ENCODE assay signal across 15 cellular contexts in genomic region chr7:90768301-90768700, GRCh38.
DNase-seq lines count a peak whose midpoint lies in the region; TF ChIP-seq lines count a peak whose summit lies in the region.
"Had no signal": no experiment of that assay in that cellular context is flagged by ENCODE, and none has a peak within 500 bp of the region (broad histone marks: within the 10 kb centered on the region; RNA-seq: fewer than 3 reads in every experiment).

No MANE protein-coding gene starts in this region.

- peak overlapping the region; percentile 93 for H3K27ac ChIP-seq in VCaP
- H3K27ac ChIP-seq in mesenchymal stem cell (ENCODE audit: low read length, poor library complexity, severe bottlenecking) = no peak overlapping the region
- peak overlapping the region in 4 of 5 donors; percentile 60 to 84 (median 74) for H3K27ac ChIP-seq in stomach
- H3K27ac ChIP-seq in right atrium auricular region = no peak overlapping the region
- H3K27ac ChIP-seq: BLaER1, PC-9 had no signal

- no peak for TF ChIP-seq POLR2A in stomach (IDR thresholded peaks at IDR 0.05)

- peaks cover 8% of the 10 kb centered on the region for H3K4me1 ChIP-seq in mesenchymal stem cell (ENCODE audit: control insufficient read depth, insufficient read depth, low read depth, low read length)
- H3K4me1 ChIP-seq in stomach = peaks cover 0 to 30% (median 10%) of the 10 kb centered on the region in 4 donors
- H3K4me1 ChIP-seq in right atrium auricular region = peaks cover 0 to 30% of the 10 kb centered on the region in 2 donors

- H3K4me2 ChIP-seq in mesenchymal stem cell (ENCODE audit: low read length, poor library complexity, severe bottlenecking) = no peak overlapping the region
- H3K4me2 ChIP-seq: BLaER1, PC-9, SK-N-SH had no signal

- H2BK5ac ChIP-seq in mesenchymal stem cell (ENCODE audit: low read depth, low read length, poor library complexity, severe bottlenecking) = no peak overlapping the region

- no peak overlapping the region for H2AFZ ChIP-seq in mesenchymal stem cell (ENCODE audit: low read depth, low read length)
- H2AFZ ChIP-seq: PC-9 had no signal

- no peak for TF ChIP-seq EP300 in stomach (IDR thresholded peaks at IDR 0.05)

- H2BK12ac ChIP-seq in mesenchymal stem cell (ENCODE audit: low read length in 2 of 2) = no peak overlapping the region

- WGBS in mesenchymal stem cell = 92% methylated on average over 4 of the region's 6 CpGs
- WGBS in stomach, 5 donors = 72 to 78% (median 74%) methylated on average over 6 of the region's 6 CpGs

- intact Hi-C loops in stomach (cut with DNase I; ENCODE audit: low total_unique reads) = no loop called here

- peaks cover 0 to 10% of the 10 kb centered on the region in 2 experiments for H3K36me3 ChIP-seq in mesenchymal stem cell (ENCODE audit: control insufficient read depth in 1 of 2, insufficient read depth in 2 of 2, low read depth in 1 of 2, low read length in 2 of 2)
- H3K36me3 ChIP-seq in stomach = no peaks in the 10 kb centered on the region
- H3K36me3 ChIP-seq in right atrium auricular region = no peaks in the 10 kb centered on the region

- H3K4me3 ChIP-seq in mesenchymal stem cell (ENCODE audit: insufficient read depth in 1 of 2, low read depth in 1 of 2, low read length in 2 of 2) = no peak overlapping the region
- H3K4me3 ChIP-seq in stomach = no peak overlapping the region
- H3K4me3 ChIP-seq in right atrium auricular region = no peak overlapping the region
- H3K4me3 ChIP-seq: BLaER1, PC-9 had no signal

- no peak overlapping the region for H4K8ac ChIP-seq in mesenchymal stem cell (ENCODE audit: low read length)

- H2AK5ac ChIP-seq in mesenchymal stem cell (ENCODE audit: low read length, severe bottlenecking) = peak overlapping the region; percentile 63

- H2BK120ac ChIP-seq in mesenchymal stem cell (ENCODE audit: low read depth, low read length) = no peak overlapping the region

- H3K9me3 ChIP-seq in mesenchymal stem cell (ENCODE audit: control insufficient read depth, low read length) (peaks cover 10% of the 10 kb centered on the region), stomach (no peaks in the 10 kb centered on the region), right atrium auricular region (no peaks in the 10 kb centered on the region)

- H4K91ac ChIP-seq in mesenchymal stem cell (ENCODE audit: low read length) = no peak overlapping the region

- TF ChIP-seq CTCF in VCaP (conservative IDR thresholded peaks at IDR 0.05) (no peak), stomach (IDR thresholded peaks at IDR 0.05) (no peak), right atrium auricular region (IDR thresholded peaks at IDR 0.05) (no peak)

- H2BK15ac ChIP-seq in mesenchymal stem cell (ENCODE audit: low read depth, poor library complexity, severe bottlenecking) = no peak overlapping the region

- no peak overlapping the region for H3K14ac ChIP-seq in mesenchymal stem cell (ENCODE audit: low read length in 2 of 2)

- peaks cover 9% of the 10 kb centered on the region for H3K79me1 ChIP-seq in mesenchymal stem cell (replicated peaks; ENCODE audit: low read length, poor library complexity, severe bottlenecking)

- no peak overlapping the region for H3K23ac ChIP-seq in mesenchymal stem cell (ENCODE audit: low read length in 2 of 2)

- no peak overlapping the region for H3K18ac ChIP-seq in mesenchymal stem cell (ENCODE audit: low read depth in 1 of 2, low read length in 2 of 2)

- H3K27me3 ChIP-seq in mesenchymal stem cell (ENCODE audit: control insufficient read depth in 1 of 2, insufficient read depth in 1 of 2, low read length in 2 of 2) (no peaks in the 10 kb centered on the region), stomach (no peaks in the 10 kb centered on the region), right atrium auricular region (no peaks in the 10 kb centered on the region)
- H3K27me3 ChIP-seq: BLaER1 had no signal

- DNase-seq in NCI-H446 (lab: John Stamatoyannopoulos, UW) (peak; percentile 41 to 69), mesenchymal stem cell (no peak), stomach (no peak), kidney tubule cell (ENCODE audit: low spot score) (no peak), right atrium auricular region (ENCODE audit: low spot score) (no peak), NCI-H82 treated with DMSO at 0.1 percent for 48 hours (lab: John Stamatoyannopoulos, UW; ENCODE audit: unreplicated experiment) (no peak)
- DNase-seq: H7, Kasumi-1, NCI-H1436, NCI-H2029 treated with DMSO at 0.1 percent for 48 hours, NCI-H524 treated with DMSO at 0.1 percent for 48 hours, PC-9, SK-N-SH had no signal

- no peak overlapping the region for H3K9ac ChIP-seq in mesenchymal stem cell (ENCODE audit: low read length)
- H3K9ac ChIP-seq: BLaER1, SK-N-SH had no signal

- no peak overlapping the region for H3K4ac ChIP-seq in mesenchymal stem cell (ENCODE audit: low read depth in 1 of 2, low read length in 2 of 2)

Comparison
In these comparisons a context has a peak if more than half of its experiments do, and no peak if none do; other contexts are left out.
1. DNase-seq: peak in NCI-H446 (2 of 2); none in mesenchymal stem cell (single experiment), stomach (single experiment), kidney tubule cell (single experiment), right atrium auricular region (single experiment) and NCI-H82 treated with DMSO at 0.1 percent for 48 hours (single experiment).
2. H3K27ac ChIP-seq: peak in VCaP (single experiment) and stomach (4 of 5); none in mesenchymal stem cell (single experiment) and right atrium auricular region (0 of 2).